Comparison of ENCODE assay signal across 15 cellular contexts in the genomic region with DNA sequence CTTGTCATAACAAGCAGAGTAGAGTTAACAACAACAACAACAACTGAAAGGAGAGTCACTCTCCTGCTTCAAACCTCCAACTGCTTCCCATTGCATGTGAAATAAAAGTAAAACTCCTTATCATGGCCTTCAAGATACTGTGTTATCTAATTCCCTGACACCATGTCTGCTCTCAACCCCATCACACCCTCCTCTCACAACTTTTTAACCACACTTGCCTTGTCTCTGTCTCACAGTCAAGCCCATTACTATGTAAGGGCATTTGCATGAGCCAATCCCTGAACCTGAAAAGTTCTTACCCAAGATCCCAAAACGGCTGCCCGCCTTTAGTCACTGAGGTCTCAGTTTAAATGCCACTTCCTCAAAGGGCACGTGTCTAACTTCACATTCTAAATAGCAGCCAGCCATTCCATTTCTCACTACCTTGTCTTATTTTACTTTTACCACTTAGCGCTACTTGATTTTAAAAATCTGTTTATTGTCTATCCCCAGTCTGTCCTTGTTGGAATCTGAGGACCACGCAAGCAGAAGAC.
"Had no signal": no experiment of that assay in that cellular context is flagged by ENCODE, and none has a peak within 500 bp of the region (broad histone marks: within the 10 kb centered on the region; RNA-seq: fewer than 3 reads in every experiment).

No MANE protein-coding gene starts in this region.

- H3K36me3 ChIP-seq: esophagus squamous epithelium, left ventricle myocardium inferior, spleen had no signal

- H3K4me3 ChIP-seq: esophagus squamous epithelium, left ventricle myocardium inferior, spleen had no signal

- H3K27ac ChIP-seq: esophagus squamous epithelium, left ventricle myocardium inferior, spleen had no signal

- DNase-seq: activated CD4-positive, alpha-beta T cell treated with anti-CD3 and anti-CD28 coated beads for 36 hours; activated CD4-positive, alpha-beta T cell treated with anti-CD3 and anti-CD28 coated beads, Interleukin-2, amount 50 U/mL, for 48 hours; activated gamma-delta T cell; effector CD8-positive, alpha-beta T cell; esophagus squamous epithelium; immature natural killer cell; kidney glomerular epithelial cell; left ventricle myocardium inferior; mammary epithelial cell; nephron progenitor cell; nucleus accumbens; spleen; stimulated activated naive CD4-positive, alpha-beta T cell; T1000 had no signal

- H3K9me3 ChIP-seq: esophagus squamous epithelium, left ventricle myocardium inferior, spleen had no signal

- H3K4me1 ChIP-seq: esophagus squamous epithelium, left ventricle myocardium inferior, spleen had no signal

- ATAC-seq: activated CD4-positive, alpha-beta T cell treated with anti-CD3 and anti-CD28 coated beads for 36 hours; WTC11 had no signal
